ENCODE assay signal across 1 cellular context in the genomic region with DNA sequence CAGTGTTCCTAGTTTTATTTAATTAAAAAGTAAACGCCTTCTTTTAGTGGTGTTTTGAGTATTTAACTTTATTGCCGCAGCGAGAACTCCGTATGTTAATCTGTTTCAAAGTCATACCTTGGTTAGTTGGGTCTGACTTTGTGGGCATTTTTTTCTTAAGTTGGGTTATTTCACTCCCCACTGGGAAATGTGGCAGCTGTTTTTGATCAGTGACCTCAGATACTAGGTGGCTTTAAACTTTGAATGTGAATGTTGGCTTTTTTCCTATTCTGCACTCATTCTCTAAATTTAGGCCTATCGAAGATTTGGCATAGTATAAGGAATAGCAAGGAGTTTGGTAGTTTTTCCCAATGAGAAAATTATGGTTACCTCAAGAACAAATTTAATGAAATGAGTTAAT.
TF ChIP-seq lines count a peak whose summit lies in the region.

No MANE protein-coding gene starts in this region.

TF ChIP-seq in SK-N-SH treated with all-trans-retinoic acid at 6 μM for 48 hours, 23 proteins besides CTCF, POLR2A, EP300 and RAD21 (continued from another document):
- TF ChIP-seq ZC3H10 (CRISPR knock-in tag; IDR thresholded peaks at IDR 0.05) (no peak), ZNF565 (CRISPR knock-in tag; conservative IDR thresholded peaks at IDR 0.05; ENCODE audit: low read depth) (no peak), CSDC2 (CRISPR knock-in tag; IDR thresholded peaks at IDR 0.05) (no peak), ARNTL (CRISPR knock-in tag; IDR thresholded peaks at IDR 0.05; ENCODE audit: borderline replicate concordance, low read depth) (no peak), PPARA (CRISPR knock-in tag; IDR thresholded peaks at IDR 0.05; ENCODE audit: borderline replicate concordance) (no peak)
- TF ChIP-seq, protein P1, sequence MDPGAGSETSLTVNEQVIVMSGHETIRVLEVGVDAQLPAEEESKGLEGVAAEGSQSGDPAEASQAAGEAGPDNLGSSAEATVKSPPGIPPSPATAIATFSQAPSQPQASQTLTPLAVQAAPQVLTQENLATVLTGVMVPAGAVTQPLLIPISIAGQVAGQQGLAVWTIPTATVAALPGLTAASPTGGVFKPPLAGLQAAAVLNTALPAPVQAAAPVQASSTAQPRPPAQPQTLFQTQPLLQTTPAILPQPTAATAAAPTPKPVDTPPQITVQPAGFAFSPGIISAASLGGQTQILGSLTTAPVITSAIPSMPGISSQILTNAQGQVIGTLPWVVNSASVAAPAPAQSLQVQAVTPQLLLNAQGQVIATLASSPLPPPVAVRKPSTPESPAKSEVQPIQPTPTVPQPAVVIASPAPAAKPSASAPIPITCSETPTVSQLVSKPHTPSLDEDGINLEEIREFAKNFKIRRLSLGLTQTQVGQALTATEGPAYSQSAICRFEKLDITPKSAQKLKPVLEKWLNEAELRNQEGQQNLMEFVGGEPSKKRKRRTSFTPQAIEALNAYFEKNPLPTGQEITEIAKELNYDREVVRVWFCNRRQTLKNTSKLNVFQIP (CRISPR knock-in tag; IDR thresholded peaks at IDR 0.05; ENCODE audit: borderline replicate concordance, low read depth), result no peak
- TF ChIP-seq, protein P2, sequence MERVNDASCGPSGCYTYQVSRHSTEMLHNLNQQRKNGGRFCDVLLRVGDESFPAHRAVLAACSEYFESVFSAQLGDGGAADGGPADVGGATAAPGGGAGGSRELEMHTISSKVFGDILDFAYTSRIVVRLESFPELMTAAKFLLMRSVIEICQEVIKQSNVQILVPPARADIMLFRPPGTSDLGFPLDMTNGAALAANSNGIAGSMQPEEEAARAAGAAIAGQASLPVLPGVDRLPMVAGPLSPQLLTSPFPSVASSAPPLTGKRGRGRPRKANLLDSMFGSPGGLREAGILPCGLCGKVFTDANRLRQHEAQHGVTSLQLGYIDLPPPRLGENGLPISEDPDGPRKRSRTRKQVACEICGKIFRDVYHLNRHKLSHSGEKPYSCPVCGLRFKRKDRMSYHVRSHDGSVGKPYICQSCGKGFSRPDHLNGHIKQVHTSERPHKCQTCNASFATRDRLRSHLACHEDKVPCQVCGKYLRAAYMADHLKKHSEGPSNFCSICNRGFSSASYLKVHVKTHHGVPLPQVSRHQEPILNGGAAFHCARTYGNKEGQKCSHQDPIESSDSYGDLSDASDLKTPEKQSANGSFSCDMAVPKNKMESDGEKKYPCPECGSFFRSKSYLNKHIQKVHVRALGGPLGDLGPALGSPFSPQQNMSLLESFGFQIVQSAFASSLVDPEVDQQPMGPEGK (CRISPR knock-in tag; IDR thresholded peaks at IDR 0.05; ENCODE audit: borderline replicate concordance), result no peak
